12 cellular contexts compared by ENCODE assay signal in genomic region chr10:21097926-21098355, GRCh38.
"Had no signal": no experiment of that assay in that cellular context is flagged by ENCODE, and none has a peak within 500 bp of the region (broad histone marks: within the 10 kb centered on the region; RNA-seq: fewer than 3 reads in every experiment).

No MANE protein-coding gene starts in this region.

- H3K36me3 Mint-ChIP-seq: natural killer cell treated with Interleukin-12 subunit alpha and Interleukin-12 subunit beta and Interleukin-15 and Interleukin-18, amount 100 ng/mL, for 72 hours had no signal

- H3K4me3 Mint-ChIP-seq: natural killer cell treated with Interleukin-12 subunit alpha and Interleukin-12 subunit beta and Interleukin-15 and Interleukin-18, amount 100 ng/mL, for 72 hours had no signal

- H3K4me1 ChIP-seq: esophagus muscularis mucosa had no signal

- H3K27ac Mint-ChIP-seq: natural killer cell treated with Interleukin-12 subunit alpha and Interleukin-12 subunit beta and Interleukin-15 and Interleukin-18, amount 100 ng/mL, for 72 hours had no signal

- H3K4me3 ChIP-seq: esophagus muscularis mucosa had no signal

- H3K36me3 ChIP-seq: esophagus muscularis mucosa had no signal

- H3K27ac ChIP-seq: esophagus muscularis mucosa had no signal

- H3K9me3 ChIP-seq: esophagus muscularis mucosa had no signal

- ATAC-seq: activated CD4-positive, CD25-positive, alpha-beta regulatory T cell treated with anti-CD3 and anti-CD28 coated beads, Interleukin-2, amount 50 U/mL, for 24 hours; natural killer cell treated with Interleukin-12 subunit alpha and Interleukin-12 subunit beta and Interleukin-15 and Interleukin-18, amount 100 ng/mL, for 72 hours; sciatic nerve had no signal

- H3K9me3 Mint-ChIP-seq: natural killer cell treated with Interleukin-12 subunit alpha and Interleukin-12 subunit beta and Interleukin-15 and Interleukin-18, amount 100 ng/mL, for 72 hours had no signal

- H3K27me3 ChIP-seq: esophagus muscularis mucosa had no signal

- DNase-seq: activated CD4-positive, alpha-beta T cell treated with anti-CD3 and anti-CD28 coated beads, Interleukin-2, amount 50 U/mL, for 4 hours; activated naive CD4-positive, alpha-beta T cell treated with anti-CD3 and anti-CD28 coated beads, Interleukin-2, amount 50 U/mL, for 16 hours; activated T-cell treated with anti-CD3 and anti-CD28 coated beads, Interleukin-2, amount 50 U/mL, for 1 hour; amniotic stem cell; left cardiac atrium; stimulated activated CD4-positive, alpha-beta T cell treated with anti-CD3 and anti-CD28 coated beads, Interleukin-2, amount 100 ng/mL, for 24 hours; stimulated activated naive CD4-positive, alpha-beta T cell treated with Interleukin-2 at 50 U/mL for 16 hours; T-helper 2 cell had no signal
